Comparison of ENCODE assay signal across 1 cellular context in the genomic region with DNA sequence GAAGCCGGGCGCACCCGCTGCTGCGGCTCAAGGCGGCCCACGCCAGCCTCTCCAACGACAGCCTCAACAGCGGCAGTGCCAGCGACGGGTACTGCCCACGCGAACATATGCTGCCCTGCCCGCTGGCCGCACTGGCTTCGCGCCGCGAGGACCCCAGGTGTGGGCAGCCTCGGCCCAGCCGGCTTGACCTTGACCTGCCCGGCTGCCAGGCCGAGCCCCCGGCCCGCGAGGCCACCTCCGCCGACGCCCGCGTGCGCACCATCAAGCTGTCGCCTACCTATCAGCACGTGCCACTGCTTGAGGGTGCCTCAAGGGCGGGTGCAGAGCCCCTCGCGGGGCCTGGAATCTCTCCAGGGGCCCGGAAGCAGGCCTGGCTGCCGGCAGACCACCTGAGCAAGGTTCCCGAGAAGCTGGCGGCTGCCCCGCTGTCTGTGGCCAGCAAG.
TF ChIP-seq lines count a peak whose summit lies in the region.

No MANE protein-coding gene starts in this region.

TF ChIP-seq in WTC11, 78 proteins besides CTCF, POLR2A, EP300 and RAD21:
- TF ChIP-seq, protein P1, sequence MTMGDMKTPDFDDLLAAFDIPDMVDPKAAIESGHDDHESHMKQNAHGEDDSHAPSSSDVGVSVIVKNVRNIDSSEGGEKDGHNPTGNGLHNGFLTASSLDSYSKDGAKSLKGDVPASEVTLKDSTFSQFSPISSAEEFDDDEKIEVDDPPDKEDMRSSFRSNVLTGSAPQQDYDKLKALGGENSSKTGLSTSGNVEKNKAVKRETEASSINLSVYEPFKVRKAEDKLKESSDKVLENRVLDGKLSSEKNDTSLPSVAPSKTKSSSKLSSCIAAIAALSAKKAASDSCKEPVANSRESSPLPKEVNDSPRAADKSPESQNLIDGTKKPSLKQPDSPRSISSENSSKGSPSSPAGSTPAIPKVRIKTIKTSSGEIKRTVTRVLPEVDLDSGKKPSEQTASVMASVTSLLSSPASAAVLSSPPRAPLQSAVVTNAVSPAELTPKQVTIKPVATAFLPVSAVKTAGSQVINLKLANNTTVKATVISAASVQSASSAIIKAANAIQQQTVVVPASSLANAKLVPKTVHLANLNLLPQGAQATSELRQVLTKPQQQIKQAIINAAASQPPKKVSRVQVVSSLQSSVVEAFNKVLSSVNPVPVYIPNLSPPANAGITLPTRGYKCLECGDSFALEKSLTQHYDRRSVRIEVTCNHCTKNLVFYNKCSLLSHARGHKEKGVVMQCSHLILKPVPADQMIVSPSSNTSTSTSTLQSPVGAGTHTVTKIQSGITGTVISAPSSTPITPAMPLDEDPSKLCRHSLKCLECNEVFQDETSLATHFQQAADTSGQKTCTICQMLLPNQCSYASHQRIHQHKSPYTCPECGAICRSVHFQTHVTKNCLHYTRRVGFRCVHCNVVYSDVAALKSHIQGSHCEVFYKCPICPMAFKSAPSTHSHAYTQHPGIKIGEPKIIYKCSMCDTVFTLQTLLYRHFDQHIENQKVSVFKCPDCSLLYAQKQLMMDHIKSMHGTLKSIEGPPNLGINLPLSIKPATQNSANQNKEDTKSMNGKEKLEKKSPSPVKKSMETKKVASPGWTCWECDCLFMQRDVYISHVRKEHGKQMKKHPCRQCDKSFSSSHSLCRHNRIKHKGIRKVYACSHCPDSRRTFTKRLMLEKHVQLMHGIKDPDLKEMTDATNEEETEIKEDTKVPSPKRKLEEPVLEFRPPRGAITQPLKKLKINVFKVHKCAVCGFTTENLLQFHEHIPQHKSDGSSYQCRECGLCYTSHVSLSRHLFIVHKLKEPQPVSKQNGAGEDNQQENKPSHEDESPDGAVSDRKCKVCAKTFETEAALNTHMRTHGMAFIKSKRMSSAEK (CRISPR knock-in tag; IDR thresholded peaks at IDR 0.05; ENCODE audit: borderline replicate concordance) = no peak
- TF ChIP-seq NFYB (CRISPR knock-in tag; conservative IDR thresholded peaks at IDR 0.05; ENCODE audit: low read depth) = 0 out of 2 replicates have a peak, but pooled peaks have one; percentile 8
